In genomic region chr1:24966724-24967346, GRCh38 we compare ENCODE assay signal across 9 cellular contexts. TPM values are rescaled to one million over a fixed set of nuclear protein-coding genes. Genes with fewer than 3 reads are reported as not detected.
A peak's percentile ranks its signal among the peaks of the same experiment; 100 is the strongest.
DNase-seq lines count a peak whose midpoint lies in the region; ATAC-seq, FAIRE-seq and TF ChIP-seq lines count a peak whose summit lies in the region.
"Had no signal": no experiment of that assay in that cellular context is flagged by ENCODE, and none has a peak within 500 bp of the region (broad histone marks: within the 10 kb centered on the region; RNA-seq: fewer than 3 reads in every experiment).

No MANE protein-coding gene starts in this region.

- no peaks in the 10 kb centered on the region for H3K36me3 ChIP-seq in astrocyte (ENCODE audit: insufficient read depth, low read length)

- peak overlapping the region; percentile 29 for H3K9ac ChIP-seq in astrocyte (ENCODE audit: low read length)

- no peak for TF ChIP-seq POLR2A in GM12891 (IDR thresholded peaks at IDR 0.05; ENCODE audit: low read depth, low read length)

- no peaks in the 10 kb centered on the region for H3K36me3 Mint-ChIP-seq in astrocyte (ENCODE audit: low read depth, unreplicated experiment)
- H3K36me3 Mint-ChIP-seq: brain had no signal

- no peak overlapping the region for H3K27ac Mint-ChIP-seq in astrocyte (ENCODE audit: unreplicated experiment)
- H3K27ac Mint-ChIP-seq: brain had no signal

- H2AFZ ChIP-seq in astrocyte (ENCODE audit: low read depth, low read length): no peak overlapping the region

- H3K4me1 ChIP-seq in astrocyte (ENCODE audit: insufficient read depth, low read length): peaks cover 55% of the 10 kb centered on the region

- ATAC-seq in GM19467 (IDR thresholded peaks at IDR 0.05; ENCODE audit: unreplicated experiment): no peak
- ATAC-seq in HG03108 (IDR thresholded peaks at IDR 0.05; ENCODE audit: unreplicated experiment): no peak

- peak overlapping the region; percentile 39 for H3K27ac ChIP-seq in astrocyte (ENCODE audit: low read depth, low read length)

- no peaks in the 10 kb centered on the region for H4K20me1 ChIP-seq in astrocyte (ENCODE audit: insufficient read depth, low read length)

- peaks cover 37% of the 10 kb centered on the region for H3K4me1 Mint-ChIP-seq in astrocyte (ENCODE audit: low read depth, unreplicated experiment)

- H3K9me3 ChIP-seq in astrocyte (ENCODE audit: insufficient read depth, low read depth, low read length): no peaks in the 10 kb centered on the region

- peaks cover 12% of the 10 kb centered on the region for H3K27me3 Mint-ChIP-seq in astrocyte (ENCODE audit: low read depth, unreplicated experiment)

- DNase-seq in GM12891 (ENCODE audit: insufficient read length, low spot score) (peak; percentile 52), SKM-1 (lab: John Stamatoyannopoulos, UW; ENCODE audit: unreplicated experiment) (peak; percentile 11), astrocyte (ENCODE audit: low read depth) (peak; percentile 92), HUDEP-2 (lab: John Stamatoyannopoulos, UW; ENCODE audit: unreplicated experiment in 76 of 76) (no peak), DMS53 (lab: John Stamatoyannopoulos, UW) (no peak)
- DNase-seq in stimulated activated CD4-positive, alpha-beta T cell treated with anti-CD3 and anti-CD28 coated beads, Interleukin-1b, Interleukin-23, amount 100 ng/mL, for 4 hours (ENCODE audit: low read depth in 2 of 2): peak; percentile 49 to 53

- H3K9me3 Mint-ChIP-seq in astrocyte (ENCODE audit: unreplicated experiment): peaks cover 3% of the 10 kb centered on the region

- H3K4me2 ChIP-seq in astrocyte (ENCODE audit: low read length): peak overlapping the region; percentile 48

- peaks cover 3% of the 10 kb centered on the region for H3K27me3 ChIP-seq in astrocyte (ENCODE audit: insufficient read depth, low read length)

- no peak overlapping the region for H3K4me3 Mint-ChIP-seq in astrocyte (ENCODE audit: unreplicated experiment)
- H3K4me3 Mint-ChIP-seq: brain had no signal

- FAIRE-seq in GM12891 (lab: Jason Lieb, UNC) (peak; percentile 95), astrocyte (lab: Jason Lieb, UNC) (no peak)

- no peak overlapping the region for H3K4me3 ChIP-seq in astrocyte (ENCODE audit: insufficient read depth, low read depth, low read length)

- no peaks in the 10 kb centered on the region for H3K79me2 ChIP-seq in astrocyte (ENCODE audit: insufficient read depth, low read length)

- no peak for TF ChIP-seq CTCF in astrocyte (IDR thresholded peaks at IDR 0.05; ENCODE audit: insufficient read depth, low read depth, low read length)

TF ChIP-seq in GM12891, 5 proteins besides CTCF, POLR2A, EP300 and RAD21:
- TF ChIP-seq SPI1 (IDR thresholded peaks at IDR 0.05; ENCODE audit: low read depth, low read length): no peak
- TF ChIP-seq POU2F2 (IDR thresholded peaks at IDR 0.05; ENCODE audit: low read depth, low read length): peak; percentile 64; the same call in 1 of the 2 replicates

RNA-seq across cellular contexts. Expression of gene RUNX3, which starts 36.8 kb away (rescaled TPM):
- polyA plus RNA-seq in GM12891 (2012; ENCODE audit: low read depth, missing spikeins): 82.2 TPM
- total RNA-seq in astrocyte: 2.1 and 2.5 TPM in 2 replicates

Comparison
In these comparisons a context has a peak if more than half of its experiments do, and no peak if none do; other contexts are left out.
1. DNase-seq: peak in GM12891 (single experiment), SKM-1 (single experiment), astrocyte (single experiment) and stimulated activated CD4-positive, alpha-beta T cell treated with anti-CD3 and anti-CD28 coated beads, Interleukin-1b, Interleukin-23, amount 100 ng/mL, for 4 hours (2 of 2); none in HUDEP-2 (0 of 76) and DMS53 (single experiment).